ENCODE assay signal across 21 cellular contexts in the genomic region with DNA sequence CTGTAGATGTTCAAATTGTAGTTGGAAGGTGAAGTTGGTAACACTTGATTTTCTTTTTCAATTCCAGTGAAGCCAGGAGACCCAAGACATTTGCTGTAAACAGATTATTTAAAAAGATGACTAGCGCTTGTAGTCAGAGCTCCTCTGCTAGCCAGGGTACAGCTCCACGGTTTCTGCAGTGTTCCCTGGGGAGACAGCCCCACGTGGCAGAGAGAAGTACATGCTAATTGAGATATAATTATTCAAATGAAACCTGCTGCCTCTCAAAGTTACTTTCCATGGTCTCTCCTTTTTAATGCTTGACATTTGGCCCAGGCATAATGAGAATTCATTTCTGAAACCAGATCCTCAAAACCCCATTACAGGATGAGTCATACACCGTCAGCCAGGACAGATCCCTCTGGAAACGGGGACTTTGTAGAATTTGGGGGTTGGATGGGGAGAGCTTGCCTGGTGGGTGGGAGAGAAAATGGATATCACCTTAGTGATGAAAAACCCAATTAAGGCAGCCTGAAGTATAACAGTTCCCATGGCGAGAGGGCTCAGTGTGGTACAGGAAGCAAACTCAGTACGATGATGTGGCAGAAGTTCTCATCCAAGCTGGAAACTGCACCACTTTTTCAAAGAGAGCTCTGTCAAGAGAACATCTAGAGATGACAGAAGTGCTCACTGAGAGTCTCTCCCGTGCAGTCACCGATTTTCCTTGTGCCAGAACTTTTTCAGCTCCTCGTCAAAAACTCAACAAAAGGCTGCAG.
DNase-seq lines count a peak whose midpoint lies in the region; ATAC-seq and TF ChIP-seq lines count a peak whose summit lies in the region.
"Had no signal": no experiment of that assay in that cellular context is flagged by ENCODE, and none has a peak within 500 bp of the region (broad histone marks: within the 10 kb centered on the region; RNA-seq: fewer than 3 reads in every experiment).

No MANE protein-coding gene starts in this region.

- 69% methylated on average over 10 of the region's 10 CpGs for WGBS in hepatocyte (ENCODE audit: low lambda C conversion rate, missing lambda C conversion rate)

- no peaks in the 10 kb centered on the region for H3K9me2 ChIP-seq in hepatocyte (replicated peaks; ENCODE audit: insufficient read depth)

- H4K20me1 ChIP-seq in osteoblast (ENCODE audit: insufficient read depth, low read length): no peaks in the 10 kb centered on the region
- H4K20me1 ChIP-seq in hepatocyte (ENCODE audit: insufficient read depth, poor library complexity, severe bottlenecking): no peaks in the 10 kb centered on the region

- H3K27ac ChIP-seq in RWPE1 (no peak overlapping the region), osteoblast (ENCODE audit: low read depth, low read length) (peak overlapping the region; percentile 10), hepatocyte (no peak overlapping the region)
- H3K27ac ChIP-seq: 22Rv1, gastroesophageal sphincter, suprapubic skin had no signal

- H2AFZ ChIP-seq in osteoblast (ENCODE audit: low read length): peak overlapping the region; percentile 39
- no peak overlapping the region for H2AFZ ChIP-seq in hepatocyte

- CTCF ChIA-PET in RWPE1 (lab: Yijun Ruan, JAX): interaction anchor here (0.6 kb wide), 1 partner anchor 982 kb away, joined by 4 read pairs; no protein-coding TSS in a partner anchor

- ATAC-seq in GM18909 (IDR thresholded peaks at IDR 0.05; ENCODE audit: poor library complexity, unreplicated experiment): no peak
- ATAC-seq: activated naive CD4-positive, alpha-beta T cell treated with anti-CD3 and anti-CD28 coated beads, Interleukin-2, amount 50 U/mL, for 72 hours; gastroesophageal sphincter; natural killer cell treated with Interleukin-12 subunit alpha and Interleukin-12 subunit beta and Interleukin-15 and Interleukin-18, amount 100 ng/mL, for 72 hours had no signal

- peaks cover 12% of the 10 kb centered on the region for H3K4me1 ChIP-seq in osteoblast (ENCODE audit: insufficient read depth, low read length)
- H3K4me1 ChIP-seq in hepatocyte (ENCODE audit: insufficient read depth): no peaks in the 10 kb centered on the region
- H3K4me1 ChIP-seq: gastroesophageal sphincter, suprapubic skin had no signal

- peak overlapping the region; percentile 20 for H3K4me3 ChIP-seq in osteoblast (ENCODE audit: insufficient read depth, low read length)
- H3K4me3 ChIP-seq in hepatocyte: no peak overlapping the region
- H3K4me3 ChIP-seq: gastroesophageal sphincter, lung, suprapubic skin had no signal

- H3K36me3 ChIP-seq in osteoblast (ENCODE audit: insufficient read depth, low read length): no peaks in the 10 kb centered on the region
- no peaks in the 10 kb centered on the region for H3K36me3 ChIP-seq in hepatocyte (replicated peaks; ENCODE audit: insufficient read depth, low read depth)
- H3K36me3 ChIP-seq: gastroesophageal sphincter, suprapubic skin had no signal

- no peaks in the 10 kb centered on the region for H3K79me2 ChIP-seq in osteoblast (ENCODE audit: insufficient read depth, low read length)
- H3K79me2 ChIP-seq in hepatocyte: no peaks in the 10 kb centered on the region

- POLR2A ChIA-PET in RWPE1 (lab: Yijun Ruan, JAX; ENCODE audit: low non-redundant PET): no interaction called here

- H3K9me3 ChIP-seq in osteoblast (ENCODE audit: low read depth, low read length) (peaks cover under 1% of the 10 kb centered on the region), hepatocyte (ENCODE audit: low read depth) (no peaks in the 10 kb centered on the region)
- H3K9me3 ChIP-seq: gastroesophageal sphincter, suprapubic skin had no signal

- peaks cover 4% of the 10 kb centered on the region for H3K27me3 ChIP-seq in osteoblast (ENCODE audit: insufficient read depth, low read length)
- H3K27me3 ChIP-seq in hepatocyte: no peaks in the 10 kb centered on the region
- H3K27me3 ChIP-seq: gastroesophageal sphincter, suprapubic skin had no signal

- peak; percentile 34 for DNase-seq in DMS153 (lab: John Stamatoyannopoulos, UW)
- no peak for DNase-seq in DMS153 treated with DMSO at 0.1 percent for 48 hours (lab: John Stamatoyannopoulos, UW; ENCODE audit: unreplicated experiment)
- DNase-seq in NCI-H1436 treated with DMSO at 0.1 percent for 48 hours (lab: John Stamatoyannopoulos, UW): peak; percentile 74
- peak; percentile 14 for DNase-seq in RWPE1 (ENCODE audit: low spot score)
- no peak for DNase-seq in osteoblast (ENCODE audit: insufficient read length, low spot score, missing footprints)
- no peak for DNase-seq in hepatocyte (ENCODE audit: low spot score)
- DNase-seq in HuH-7 (ENCODE audit: low spot score): no peak
- DNase-seq: activated CD4-positive, alpha-beta T cell treated with anti-CD3 and anti-CD28 coated beads, Interleukin-2, amount 10 ng/mL, durations not matched to agents 24 days and 14 days; activated T-cell treated with anti-CD3 and anti-CD28 coated beads for 4 hours; CD4-positive, alpha-beta memory T cell; endodermal cell; GF-D8; NCI-H774; Right ventricle myocardium superior had no signal

- H3K4me2 ChIP-seq in osteoblast (ENCODE audit: insufficient read depth, low read length): peak overlapping the region; percentile 54
- no peak overlapping the region for H3K4me2 ChIP-seq in hepatocyte

- TF ChIP-seq CTCF in RWPE1 (conservative IDR thresholded peaks at IDR 0.05; ENCODE audit: low read depth) (no peak), osteoblast (IDR thresholded peaks at IDR 0.05; ENCODE audit: extremely low read depth, low read depth, low read length) (no peak), hepatocyte (IDR thresholded peaks at IDR 0.05; ENCODE audit: poor library complexity) (no peak)

Comparison
In these comparisons a context has a peak if more than half of its experiments do, and no peak if none do; other contexts are left out.
1. DNase-seq: peak in DMS153 (single experiment), NCI-H1436 treated with DMSO at 0.1 percent for 48 hours (single experiment) and RWPE1 (single experiment); none in DMS153 treated with DMSO at 0.1 percent for 48 hours (single experiment), osteoblast (single experiment), hepatocyte (single experiment) and HuH-7 (single experiment).